13 cellular contexts compared by ENCODE assay signal in genomic region chr20:17558941-17559304, GRCh38. TPM values are rescaled to one million over a fixed set of nuclear protein-coding genes. Genes with fewer than 3 reads are reported as not detected.
DNase-seq lines count a peak whose midpoint lies in the region; ATAC-seq, FAIRE-seq and TF ChIP-seq lines count a peak whose summit lies in the region.
"Had no signal": no experiment of that assay in that cellular context is flagged by ENCODE, and none has a peak within 500 bp of the region (broad histone marks: within the 10 kb centered on the region; RNA-seq: fewer than 3 reads in every experiment).

No MANE protein-coding gene starts in this region.

- H3K4me3 ChIP-seq in mucosa of stomach (ENCODE audit: low read length) (no peak overlapping the region), upper lobe of right lung (peak overlapping the region; percentile 19)

- H3K27me3 ChIP-seq in mucosa of stomach (ENCODE audit: control insufficient read depth, insufficient read depth, low read length) (no peaks in the 10 kb centered on the region), upper lobe of right lung (no peaks in the 10 kb centered on the region)
- H3K27me3 ChIP-seq: BE2C had no signal

- H3K4me1 ChIP-seq in mucosa of stomach (ENCODE audit: control insufficient read depth, insufficient read depth, low read length) (peaks cover 30% of the 10 kb centered on the region), upper lobe of right lung (peaks cover 30% of the 10 kb centered on the region)
- H3K4me1 ChIP-seq: BE2C had no signal

- H3K9me3 ChIP-seq in mucosa of stomach (ENCODE audit: control insufficient read depth, low read length): no peaks in the 10 kb centered on the region
- no peaks in the 10 kb centered on the region for H3K9me3 ChIP-seq in upper lobe of right lung
- H3K9me3 ChIP-seq: BE2C had no signal

- no peaks in the 10 kb centered on the region for H3K27me3 Mint-ChIP-seq in chondrocyte (ENCODE audit: low read depth)
- H3K27me3 Mint-ChIP-seq: T-cell had no signal

- peak overlapping the region; percentile 59 to 95 for H3K27ac Mint-ChIP-seq in activated naive CD4-positive, alpha-beta T cell treated with anti-CD3 and anti-CD28 coated beads, Interleukin-2, amount 50 U/mL, for 72 hours
- peak overlapping the region; percentile 100 for H3K27ac Mint-ChIP-seq in chondrocyte (ENCODE audit: unreplicated experiment)
- H3K27ac Mint-ChIP-seq: naive B cell had no signal

- peak overlapping the region; percentile 67 for H3K9ac ChIP-seq in mucosa of stomach (ENCODE audit: low read length)

- ATAC-seq in activated naive CD4-positive, alpha-beta T cell treated with anti-CD3 and anti-CD28 coated beads, Interleukin-2, amount 50 U/mL, for 72 hours: no peak
- no peak for ATAC-seq in upper lobe of right lung

- TF ChIP-seq CTCF in chondrocyte (IDR thresholded peaks at IDR 0.05) (peak; percentile 10), upper lobe of right lung (IDR thresholded peaks at IDR 0.05) (no peak)

- H3K36me3 ChIP-seq in mucosa of stomach (ENCODE audit: control insufficient read depth, insufficient read depth, low read length): no peaks in the 10 kb centered on the region
- H3K36me3 ChIP-seq in upper lobe of right lung: no peaks in the 10 kb centered on the region
- H3K36me3 ChIP-seq: BE2C had no signal

- peak overlapping the region; percentile 96 for H3K27ac ChIP-seq in upper lobe of right lung

- intact Hi-C loops in upper lobe of right lung (cut with DNase I): no loop called here

- no peak for FAIRE-seq in frontal cortex (lab: Jason Lieb, UNC)

- no peak for DNase-seq in activated naive CD4-positive, alpha-beta T cell treated with anti-CD3 and anti-CD28 coated beads, Interleukin-2, amount 50 U/mL, for 72 hours (ENCODE audit: low spot score in 2 of 2)
- no peak for DNase-seq in activated naive CD4-positive, alpha-beta T cell treated with anti-CD3 and anti-CD28 coated beads, Interleukin-2, amount 50 U/mL, for 16 hours
- no peak for DNase-seq in chondrocyte (ENCODE audit: low spot score)
- no peak for DNase-seq in upper lobe of right lung
- no peak for DNase-seq in frontal cortex (ENCODE audit: low spot score in 2 of 2)
- no peak for DNase-seq in DMS153 (lab: John Stamatoyannopoulos, UW)
- no peak for DNase-seq in DMS79 treated with DMSO at 0.1 percent for 48 hours (lab: John Stamatoyannopoulos, UW)
- DNase-seq: activated effector memory CD4-positive, alpha-beta T cell treated with Interleukin-2 at 50 U/mL for 16 hours; BE2C; naive B cell; stimulated activated CD4-positive, alpha-beta T cell treated with anti-CD3 and anti-CD28 coated beads, Interleukin-4, amount 100 ng/mL, for 4 hours; T-cell had no signal

- peaks cover 86% of the 10 kb centered on the region for H3K4me1 Mint-ChIP-seq in chondrocyte (ENCODE audit: low read depth)
- H3K4me1 Mint-ChIP-seq: naive B cell had no signal

- H3K9me3 Mint-ChIP-seq in activated naive CD4-positive, alpha-beta T cell treated with anti-CD3 and anti-CD28 coated beads, Interleukin-2, amount 50 U/mL, for 72 hours: no peaks in the 10 kb centered on the region
- H3K9me3 Mint-ChIP-seq in chondrocyte (ENCODE audit: low read depth): no peaks in the 10 kb centered on the region
- H3K9me3 Mint-ChIP-seq: naive B cell, T-cell had no signal

- H3K36me3 Mint-ChIP-seq in activated naive CD4-positive, alpha-beta T cell treated with anti-CD3 and anti-CD28 coated beads, Interleukin-2, amount 50 U/mL, for 72 hours: no peaks in the 10 kb centered on the region
- H3K36me3 Mint-ChIP-seq in chondrocyte (ENCODE audit: low read depth): no peaks in the 10 kb centered on the region
- H3K36me3 Mint-ChIP-seq: naive B cell, T-cell had no signal

- H3K4me3 Mint-ChIP-seq in chondrocyte (ENCODE audit: unreplicated experiment): peak overlapping the region; percentile 71
- H3K4me3 Mint-ChIP-seq: naive B cell, T-cell had no signal

RNA-seq across cellular contexts. Expression of gene DSTN, which starts 11.0 kb away (rescaled TPM):
- 10 to 100 TPM; 26.6 to 63.4 TPM for total RNA-seq in activated naive CD4-positive, alpha-beta T cell treated with anti-CD3 and anti-CD28 coated beads, Interleukin-2, amount 50 U/mL, for 72 hours
- total RNA-seq in chondrocyte (878 to 1,290 TPM (median 1,265 TPM) in 3 replicates), upper lobe of right lung (463 TPM), frontal cortex (258 TPM)

RNA-seq across cellular contexts. Expression of gene BFSP1, which starts 27.7 kb away (rescaled TPM):
- under 1 TPM in 1 of 2 donors, not detected in 1; 0.16 TPM for total RNA-seq in activated naive CD4-positive, alpha-beta T cell treated with anti-CD3 and anti-CD28 coated beads, Interleukin-2, amount 50 U/mL, for 72 hours
- 9.6 to 14.4 TPM (median 11.7 TPM) in 3 replicates for total RNA-seq in chondrocyte
- total RNA-seq in upper lobe of right lung: 2.7 TPM
- 0.41 TPM for total RNA-seq in frontal cortex
